Comparison of ENCODE assay signal across 8 cellular contexts in genomic region chr17:16353702-16354174, GRCh38.
A peak's percentile ranks its signal among the peaks of the same experiment; 100 is the strongest.
DNase-seq lines count a peak whose midpoint lies in the region; ATAC-seq and TF ChIP-seq lines count a peak whose summit lies in the region.

No MANE protein-coding gene starts in this region.

- H3K36me3 Mint-ChIP-seq in nephron (ENCODE audit: low read depth): peaks cover 11% of the 10 kb centered on the region

- TF ChIP-seq RAD21 in Ishikawa (IDR thresholded peaks at IDR 0.05; ENCODE audit: low read depth): no peak

- TF ChIP-seq EP300 in Ishikawa (IDR thresholded peaks at IDR 0.05; ENCODE audit: borderline replicate concordance): no peak

- H3K4me1 Mint-ChIP-seq in nephron: peaks cover 10% of the 10 kb centered on the region

- H3K4me3 ChIP-seq in AG10803 (ENCODE audit: low read length) (peak overlapping the region; percentile 55), coronary artery (peak overlapping the region; percentile 84)

- ATAC-seq in GM21515 (IDR thresholded peaks at IDR 0.05; ENCODE audit: unreplicated experiment) (no peak), HG02610 (IDR thresholded peaks at IDR 0.05; ENCODE audit: unreplicated experiment) (no peak)

- H3K9me3 Mint-ChIP-seq in nephron: no peaks in the 10 kb centered on the region

- peak overlapping the region in 2 of 3 experiments; percentile 54 to 84 for H3K27ac Mint-ChIP-seq in nephron

- TF ChIP-seq CTCF in AG10803 (conservative IDR thresholded peaks at IDR 0.05; ENCODE audit: low read length): no peak; the same call in 1 of the 2 replicates
- TF ChIP-seq CTCF in coronary artery (IDR thresholded peaks at IDR 0.05): no peak
- no peak for TF ChIP-seq CTCF in nephron (IDR thresholded peaks at IDR 0.05; ENCODE audit: unreplicated experiment in 3 of 3)

- peak overlapping the region; percentile 81 to 86 (median 86) for H3K4me3 Mint-ChIP-seq in nephron

- peak overlapping the region in 1 of 2 donors; percentile 64 for H3K27ac ChIP-seq in coronary artery

- H3K27me3 Mint-ChIP-seq in nephron (ENCODE audit: low read depth): peaks cover 7% of the 10 kb centered on the region

- no peak for DNase-seq in AG10803 (ENCODE audit: low read depth)
- peak; percentile 3 for DNase-seq in coronary artery (ENCODE audit: low spot score)
- DNase-seq in AG08396 (ENCODE audit: low spot score): no peak
- no peak for DNase-seq in NCI-H524 (lab: John Stamatoyannopoulos, UW)

TF ChIP-seq in Ishikawa, 13 proteins besides CTCF, POLR2A, EP300 and RAD21:
- TF ChIP-seq YY1 (IDR thresholded peaks at IDR 0.05; ENCODE audit: low read depth) (no peak), ZBTB7A (IDR thresholded peaks at IDR 0.05; ENCODE audit: low read depth) (0 out of 2 replicates have a peak, but pooled peaks have one; percentile 22)
